Comparison of ENCODE assay signal across 15 cellular contexts in the genomic region with DNA sequence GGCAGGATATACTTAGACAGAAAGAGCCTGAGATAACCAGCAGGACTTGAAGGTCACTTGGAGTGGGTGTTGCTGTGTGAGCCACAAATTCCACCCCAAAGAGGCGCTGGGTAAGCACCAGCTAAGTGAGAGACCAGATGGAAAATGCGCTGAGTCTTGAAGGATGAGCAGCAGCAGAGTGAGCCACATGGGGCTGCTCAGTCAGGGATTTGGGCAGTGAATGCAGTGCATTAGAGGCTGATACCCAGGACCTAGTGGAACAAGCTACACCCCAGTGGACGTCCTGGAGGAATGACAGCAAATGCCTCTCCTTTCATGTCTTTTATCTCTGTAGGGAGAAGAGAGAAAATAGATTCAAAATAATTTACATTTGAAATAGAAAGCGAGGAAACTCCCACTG. TPM values are rescaled to one million over a fixed set of nuclear protein-coding genes. Genes with fewer than 3 reads are reported as not detected.
DNase-seq lines count a peak whose midpoint lies in the region; ATAC-seq and TF ChIP-seq lines count a peak whose summit lies in the region.
"Had no signal": no experiment of that assay in that cellular context is flagged by ENCODE, and none has a peak within 500 bp of the region (broad histone marks: within the 10 kb centered on the region; RNA-seq: fewer than 3 reads in every experiment).

No MANE protein-coding gene starts in this region.

- TF ChIP-seq CTCF in GM23338 (conservative IDR thresholded peaks at IDR 0.05; ENCODE audit: low read depth in 2 of 2) = no peak
- TF ChIP-seq CTCF in endodermal cell (conservative IDR thresholded peaks at IDR 0.05) = no peak

- no peak overlapping the region for H4K8ac ChIP-seq in neuronal stem cell (ENCODE audit: low read depth, low read length)

- H2AK5ac ChIP-seq in neuronal stem cell (ENCODE audit: low read depth, low read length) = no peak overlapping the region

- no peak overlapping the region for H3K27ac ChIP-seq in BLaER1
- H3K27ac ChIP-seq in GM23338 (ENCODE audit: low read depth) = no peak overlapping the region
- H3K27ac ChIP-seq in endodermal cell (ENCODE audit: low read depth, low read length) = no peak overlapping the region
- no peak overlapping the region for H3K27ac ChIP-seq in neuronal stem cell (replicated peaks; ENCODE audit: low read length)
- H3K27ac ChIP-seq: A549, GM23248 had no signal

- no peak overlapping the region for H4K91ac ChIP-seq in neuronal stem cell (ENCODE audit: low read depth, low read length, poor library complexity)

- no peak overlapping the region for H3K4me3 Mint-ChIP-seq in GM23338
- no peak overlapping the region for H3K4me3 Mint-ChIP-seq in endodermal cell
- H3K4me3 Mint-ChIP-seq: CD8-positive, alpha-beta memory T cell had no signal

- DNase-seq in GM23338 (ENCODE audit: low spot score) (no peak), endodermal cell (peak; percentile 50), neuronal stem cell (ENCODE audit: low spot score) (no peak), midbrain (lab: John Stamatoyannopoulos, UW) (no peak)
- DNase-seq: Caco-2; CD8-positive, alpha-beta memory T cell; GF-D8; GM23248; H7 had no signal

- H3K4me1 Mint-ChIP-seq in GM23338 (peaks cover 5% of the 10 kb centered on the region; the same call in 2 of the 3 replicates), endodermal cell (no peaks in the 10 kb centered on the region)
- H3K4me1 Mint-ChIP-seq: CD8-positive, alpha-beta memory T cell had no signal

- H3K9me2 ChIP-seq in GM23338 (ENCODE audit: insufficient read depth) = 0 out of 2 replicates have a peak, but pooled peaks cover 5% of the 10 kb centered on the region

- H2BK12ac ChIP-seq in neuronal stem cell (ENCODE audit: low read length) = no peak overlapping the region

- peak; percentile 69 for ATAC-seq in GM23338
- ATAC-seq in GM21515 (IDR thresholded peaks at IDR 0.05; ENCODE audit: unreplicated experiment) = no peak
- ATAC-seq in GM18870 (IDR thresholded peaks at IDR 0.05; ENCODE audit: unreplicated experiment) = no peak
- ATAC-seq: A549, HepG2 had no signal

- no peaks in the 10 kb centered on the region for H3K79me1 ChIP-seq in neuronal stem cell (ENCODE audit: low read depth, low read length)

- H3K18ac ChIP-seq in neuronal stem cell (ENCODE audit: low read length) = no peak overlapping the region

- no peak overlapping the region for H2AFZ ChIP-seq in GM23338
- no peak overlapping the region for H2AFZ ChIP-seq in neuronal stem cell (ENCODE audit: low read length)
- H2AFZ ChIP-seq: GM23248 had no signal

- H3K36me3 Mint-ChIP-seq in GM23338 (ENCODE audit: low read depth) (no peaks in the 10 kb centered on the region), endodermal cell (ENCODE audit: low read depth) (no peaks in the 10 kb centered on the region)
- H3K36me3 Mint-ChIP-seq: CD8-positive, alpha-beta memory T cell had no signal

- H3K36me3 ChIP-seq in BLaER1 = no peaks in the 10 kb centered on the region
- H3K36me3 ChIP-seq in GM23338 (ENCODE audit: insufficient read depth) = no peaks in the 10 kb centered on the region
- H3K36me3 ChIP-seq in endodermal cell (ENCODE audit: control insufficient read depth, insufficient read depth, low read length) = no peaks in the 10 kb centered on the region
- no peaks in the 10 kb centered on the region for H3K36me3 ChIP-seq in neuronal stem cell (replicated peaks in 1 of 2; ENCODE audit: control insufficient read depth in 2 of 2, insufficient read depth in 2 of 2, low read length in 2 of 2)

- H3K4me1 ChIP-seq in BLaER1 (peaks cover 5% of the 10 kb centered on the region; the same call in 1 of the 2 replicates), GM23338 (ENCODE audit: insufficient read depth) (no peaks in the 10 kb centered on the region), endodermal cell (ENCODE audit: control insufficient read depth, insufficient read depth, low read length) (no peaks in the 10 kb centered on the region), neuronal stem cell (ENCODE audit: control insufficient read depth in 2 of 2, insufficient read depth in 1 of 2, low read depth in 1 of 2, low read length in 2 of 2) (no peaks in the 10 kb centered on the region)
- H3K4me1 ChIP-seq: A549, Caco-2 had no signal

- H3K9me3 ChIP-seq in BLaER1 (no peaks in the 10 kb centered on the region), endodermal cell (ENCODE audit: control insufficient read depth, low read length) (no peaks in the 10 kb centered on the region), neuronal stem cell (replicated peaks in 1 of 2; ENCODE audit: control insufficient read depth in 2 of 2, insufficient read depth in 1 of 2, low read depth in 1 of 2, low read length in 2 of 2) (no peaks in the 10 kb centered on the region)
- H3K9me3 ChIP-seq: A549, Caco-2 had no signal

- H3K27me3 Mint-ChIP-seq in GM23338 (ENCODE audit: insufficient read depth, low read depth, poor library complexity) (peaks cover 3% of the 10 kb centered on the region), endodermal cell (ENCODE audit: insufficient read depth) (no peaks in the 10 kb centered on the region)
- H3K27me3 Mint-ChIP-seq: CD8-positive, alpha-beta memory T cell had no signal

- H3K4ac ChIP-seq in neuronal stem cell (ENCODE audit: low read length) = no peak overlapping the region

- H3K27me3 ChIP-seq in BLaER1 (no peaks in the 10 kb centered on the region), GM23338 (ENCODE audit: insufficient read depth) (no peaks in the 10 kb centered on the region), endodermal cell (ENCODE audit: control insufficient read depth, insufficient read depth, low read length, poor library complexity, severe bottlenecking) (no peaks in the 10 kb centered on the region), neuronal stem cell (ENCODE audit: control insufficient read depth in 3 of 3, insufficient read depth in 3 of 3, low read depth in 1 of 3, low read length in 3 of 3) (no peaks in the 10 kb centered on the region)

- H3K9ac ChIP-seq in BLaER1 = no peak overlapping the region
- H3K9ac ChIP-seq in endodermal cell (ENCODE audit: extremely low read depth, low read length, poor library complexity, severe bottlenecking) = no peak overlapping the region
- H3K9ac ChIP-seq in neuronal stem cell (ENCODE audit: low read depth, low read length, poor library complexity) = no peak overlapping the region
- H3K9ac ChIP-seq: GM23248 had no signal

- no peak overlapping the region for H2BK15ac ChIP-seq in neuronal stem cell (ENCODE audit: low read length)

- H3K4me2 ChIP-seq in BLaER1 = 0 out of 2 replicates have a peak overlapping the region, but pooled peaks have one; percentile 3
- no peak overlapping the region for H3K4me2 ChIP-seq in GM23338
- H3K4me2 ChIP-seq in neuronal stem cell (ENCODE audit: insufficient read depth, low read length, poor library complexity, severe bottlenecking) = no peak overlapping the region
- H3K4me2 ChIP-seq: A549 had no signal

- no peaks in the 10 kb centered on the region for H4K20me1 ChIP-seq in BLaER1
- H4K20me1 ChIP-seq in GM23338 (replicated peaks; ENCODE audit: insufficient read depth) = no peaks in the 10 kb centered on the region

- H3K27ac Mint-ChIP-seq in GM23338 (no peak overlapping the region), endodermal cell (no peak overlapping the region)
- H3K27ac Mint-ChIP-seq: CD8-positive, alpha-beta memory T cell had no signal

- no peak overlapping the region for H2BK120ac ChIP-seq in neuronal stem cell (ENCODE audit: low read depth, low read length)

- peak overlapping the region; percentile 29 for H3K23ac ChIP-seq in neuronal stem cell (ENCODE audit: low read depth, low read length, poor library complexity)

- H3K9me3 Mint-ChIP-seq in GM23338 (no peaks in the 10 kb centered on the region), endodermal cell (no peaks in the 10 kb centered on the region)

- no peaks in the 10 kb centered on the region for H3K79me2 ChIP-seq in GM23338 (replicated peaks; ENCODE audit: insufficient read depth)

- H3K4me3 ChIP-seq in BLaER1 = no peak overlapping the region
- no peak overlapping the region for H3K4me3 ChIP-seq in GM23338
- no peak overlapping the region for H3K4me3 ChIP-seq in endodermal cell (ENCODE audit: low read length)
- H3K4me3 ChIP-seq in neuronal stem cell (ENCODE audit: low read length in 2 of 2) = no peak overlapping the region
- H3K4me3 ChIP-seq: A549, GM23248 had no signal

- no peaks in the 10 kb centered on the region for H3F3A ChIP-seq in GM23338 (replicated peaks; ENCODE audit: low read depth)

- H3K14ac ChIP-seq in neuronal stem cell (ENCODE audit: low read length) = no peak overlapping the region

- no peak overlapping the region for H2BK5ac ChIP-seq in neuronal stem cell (ENCODE audit: low read length)

- 52% methylated on average over 4 of the region's 4 CpGs; no CpG with 5 or more reads in 1 of the 2 experiments for WGBS in endodermal cell (ENCODE audit: insufficient coverage in 1 of 2, insufficient read length in 1 of 2), 2 experiments
- WGBS in neuronal stem cell (ENCODE audit: extremely low coverage in 2 of 2, insufficient read length in 2 of 2, insufficient replicate concordance in 1 of 2), 2 donors = no CpG with 5 or more reads among the region's 4 CpGs

TF ChIP-seq in GM23338, 12 proteins besides CTCF, POLR2A, EP300 and RAD21 (continues in another document):
- TF ChIP-seq ZNF114 (CRISPR knock-in tag; IDR thresholded peaks at IDR 0.05) (no peak), EZH2 (IDR thresholded peaks at IDR 0.05; ENCODE audit: low read depth, unreplicated experiment) (no peak), STAT1 (IDR thresholded peaks at IDR 0.05; ENCODE audit: unreplicated experiment) (no peak), POLR2AphosphoS5 (IDR thresholded peaks at IDR 0.05; ENCODE audit: low read depth) (no peak), ZNF331 (CRISPR knock-in tag; IDR thresholded peaks at IDR 0.05; ENCODE audit: low read depth) (no peak)
- TF ChIP-seq, protein P1, sequence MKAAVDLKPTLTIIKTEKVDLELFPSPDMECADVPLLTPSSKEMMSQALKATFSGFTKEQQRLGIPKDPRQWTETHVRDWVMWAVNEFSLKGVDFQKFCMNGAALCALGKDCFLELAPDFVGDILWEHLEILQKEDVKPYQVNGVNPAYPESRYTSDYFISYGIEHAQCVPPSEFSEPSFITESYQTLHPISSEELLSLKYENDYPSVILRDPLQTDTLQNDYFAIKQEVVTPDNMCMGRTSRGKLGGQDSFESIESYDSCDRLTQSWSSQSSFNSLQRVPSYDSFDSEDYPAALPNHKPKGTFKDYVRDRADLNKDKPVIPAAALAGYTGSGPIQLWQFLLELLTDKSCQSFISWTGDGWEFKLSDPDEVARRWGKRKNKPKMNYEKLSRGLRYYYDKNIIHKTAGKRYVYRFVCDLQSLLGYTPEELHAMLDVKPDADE (IDR thresholded peaks at IDR 0.05) = no peak

RNA-seq across cellular contexts. Expression of a gene that starts 11.3 kb away (rescaled TPM):
- 0.23 and 0.42 TPM in 2 replicates for total RNA-seq in GM23338 (2014; rRNA removed; shearing (Covaris generic))
- polyA plus RNA-seq in GM23338 (2016; fragmentation: Nextera tagmentation; extraction: Ambion mirVana) = 0.18 TPM in 1 of 2 replicates, not detected in the other
- not detected for total RNA-seq in endodermal cell
- polyA plus RNA-seq in endodermal cell (2013, experiment 1 of 2) = 0.85 TPM
- polyA plus RNA-seq in endodermal cell (2013, experiment 2 of 2) = 0.79 TPM
- 0.85 TPM for polyA plus RNA-seq in neuronal stem cell (2013, experiment 1 of 2)
- 0.86 TPM for polyA plus RNA-seq in neuronal stem cell (2013, experiment 2 of 2)
- total RNA-seq: Caco-2; CD8-positive, alpha-beta memory T cell; GM23248; H7; HepG2 had no signal
- polyA plus RNA-seq: A549; AG04450; CD8-positive, alpha-beta memory T cell; GM23248; HepG2 had no signal
